In the genomic region with DNA sequence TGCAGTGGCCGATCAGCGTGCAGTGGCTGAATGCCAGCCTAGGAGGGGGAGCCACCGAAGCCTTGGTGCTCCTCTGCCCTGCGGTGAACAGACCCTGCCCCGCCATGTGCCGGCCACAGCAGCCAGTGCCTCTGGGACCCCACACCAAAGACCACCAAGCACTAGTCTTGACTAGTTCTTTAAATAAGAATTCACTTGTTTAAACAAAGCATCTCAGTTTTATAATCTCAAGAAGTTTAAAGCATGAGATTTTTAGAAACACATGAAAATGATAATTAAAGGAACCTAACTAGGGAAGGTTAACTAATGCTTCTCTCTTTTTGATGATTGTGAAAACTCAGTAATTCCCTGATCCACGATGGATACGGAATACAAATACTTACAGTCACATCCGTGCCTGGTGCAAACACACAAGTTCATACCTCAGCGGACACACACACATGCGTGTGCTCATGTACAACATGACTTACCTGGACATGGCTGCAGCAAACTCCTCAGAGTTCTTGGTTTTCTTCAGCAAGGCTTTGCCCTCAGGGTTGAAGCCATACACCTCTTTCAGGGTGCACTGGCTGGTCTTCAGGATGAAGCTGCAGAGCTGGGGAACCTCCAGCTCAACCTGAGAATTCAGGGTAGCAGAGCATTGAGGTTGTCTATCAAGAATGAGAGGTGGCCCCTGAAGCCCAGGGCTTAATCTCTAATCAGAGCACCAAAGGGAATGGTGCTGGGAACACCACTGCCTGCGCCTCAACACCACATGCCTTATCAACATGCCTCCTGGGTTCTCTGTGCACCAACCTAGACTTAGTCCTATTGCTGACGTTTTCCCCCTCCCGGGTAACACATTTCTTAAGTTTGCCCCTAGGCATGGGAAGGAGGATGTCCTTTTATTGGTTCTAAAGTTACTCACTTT, we compare ENCODE assay signal across 1 cellular context.
TF ChIP-seq lines count a peak whose summit lies in the region.

No MANE protein-coding gene starts in this region.

TF ChIP-seq in HepG2, 621 proteins besides CTCF, POLR2A, EP300 and RAD21 (continued from another document and continues in another):
- TF ChIP-seq, protein P1, sequence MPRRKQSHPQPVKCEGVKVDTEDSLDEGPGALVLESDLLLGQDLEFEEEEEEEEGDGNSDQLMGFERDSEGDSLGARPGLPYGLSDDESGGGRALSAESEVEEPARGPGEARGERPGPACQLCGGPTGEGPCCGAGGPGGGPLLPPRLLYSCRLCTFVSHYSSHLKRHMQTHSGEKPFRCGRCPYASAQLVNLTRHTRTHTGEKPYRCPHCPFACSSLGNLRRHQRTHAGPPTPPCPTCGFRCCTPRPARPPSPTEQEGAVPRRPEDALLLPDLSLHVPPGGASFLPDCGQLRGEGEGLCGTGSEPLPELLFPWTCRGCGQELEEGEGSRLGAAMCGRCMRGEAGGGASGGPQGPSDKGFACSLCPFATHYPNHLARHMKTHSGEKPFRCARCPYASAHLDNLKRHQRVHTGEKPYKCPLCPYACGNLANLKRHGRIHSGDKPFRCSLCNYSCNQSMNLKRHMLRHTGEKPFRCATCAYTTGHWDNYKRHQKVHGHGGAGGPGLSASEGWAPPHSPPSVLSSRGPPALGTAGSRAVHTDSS (CRISPR knock-in tag; conservative IDR thresholded peaks at IDR 0.05): 0 out of 2 replicates have a peak, but pooled peaks have one; percentile 22
- TF ChIP-seq ZNF572 (CRISPR knock-in tag; IDR thresholded peaks at IDR 0.05): no peak
- TF ChIP-seq MED13 (CRISPR knock-in tag; IDR thresholded peaks at IDR 0.05): peak; percentile 53; the same call in 1 of the 2 replicates
- TF ChIP-seq, protein P2, sequence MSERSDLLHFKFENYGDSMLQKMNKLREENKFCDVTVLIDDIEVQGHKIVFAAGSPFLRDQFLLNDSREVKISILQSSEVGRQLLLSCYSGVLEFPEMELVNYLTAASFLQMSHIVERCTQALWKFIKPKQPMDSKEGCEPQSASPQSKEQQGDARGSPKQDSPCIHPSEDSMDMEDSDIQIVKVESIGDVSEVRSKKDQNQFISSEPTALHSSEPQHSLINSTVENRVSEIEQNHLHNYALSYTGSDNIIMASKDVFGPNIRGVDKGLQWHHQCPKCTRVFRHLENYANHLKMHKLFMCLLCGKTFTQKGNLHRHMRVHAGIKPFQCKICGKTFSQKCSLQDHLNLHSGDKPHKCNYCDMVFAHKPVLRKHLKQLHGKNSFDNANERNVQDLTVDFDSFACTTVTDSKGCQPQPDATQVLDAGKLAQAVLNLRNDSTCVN (CRISPR knock-in tag; IDR thresholded peaks at IDR 0.05; ENCODE audit: borderline replicate concordance): 0 out of 2 replicates have a peak, but pooled peaks have one; percentile 22
- TF ChIP-seq, protein P3, sequence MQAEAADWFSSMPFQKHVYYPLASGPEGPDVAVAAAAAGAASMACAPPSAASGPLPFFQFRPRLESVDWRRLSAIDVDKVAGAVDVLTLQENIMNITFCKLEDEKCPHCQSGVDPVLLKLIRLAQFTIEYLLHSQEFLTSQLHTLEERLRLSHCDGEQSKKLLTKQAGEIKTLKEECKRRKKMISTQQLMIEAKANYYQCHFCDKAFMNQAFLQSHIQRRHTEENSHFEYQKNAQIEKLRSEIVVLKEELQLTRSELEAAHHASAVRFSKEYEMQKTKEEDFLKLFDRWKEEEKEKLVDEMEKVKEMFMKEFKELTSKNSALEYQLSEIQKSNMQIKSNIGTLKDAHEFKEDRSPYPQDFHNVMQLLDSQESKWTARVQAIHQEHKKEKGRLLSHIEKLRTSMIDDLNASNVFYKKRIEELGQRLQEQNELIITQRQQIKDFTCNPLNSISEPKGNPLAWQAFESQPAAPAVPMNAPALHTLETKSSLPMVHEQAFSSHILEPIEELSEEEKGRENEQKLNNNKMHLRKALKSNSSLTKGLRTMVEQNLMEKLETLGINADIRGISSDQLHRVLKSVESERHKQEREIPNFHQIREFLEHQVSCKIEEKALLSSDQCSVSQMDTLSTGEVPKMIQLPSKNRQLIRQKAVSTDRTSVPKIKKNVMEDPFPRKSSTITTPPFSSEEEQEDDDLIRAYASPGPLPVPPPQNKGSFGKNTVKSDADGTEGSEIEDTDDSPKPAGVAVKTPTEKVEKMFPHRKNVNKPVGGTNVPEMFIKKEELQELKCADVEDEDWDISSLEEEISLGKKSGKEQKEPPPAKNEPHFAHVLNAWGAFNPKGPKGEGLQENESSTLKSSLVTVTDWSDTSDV (CRISPR knock-in tag; IDR thresholded peaks at IDR 0.05): no peak
- peak; percentile 7 for TF ChIP-seq ZNF562 (CRISPR knock-in tag; IDR thresholded peaks at IDR 0.05; ENCODE audit: borderline replicate concordance)
- no peak for TF ChIP-seq HNRNPK (IDR thresholded peaks at IDR 0.05; ENCODE audit: low read depth, low read length, poor library complexity, severe bottlenecking)
- TF ChIP-seq HDAC1 (CRISPR knock-in tag; IDR thresholded peaks at IDR 0.05): no peak
- TF ChIP-seq, protein P4, sequence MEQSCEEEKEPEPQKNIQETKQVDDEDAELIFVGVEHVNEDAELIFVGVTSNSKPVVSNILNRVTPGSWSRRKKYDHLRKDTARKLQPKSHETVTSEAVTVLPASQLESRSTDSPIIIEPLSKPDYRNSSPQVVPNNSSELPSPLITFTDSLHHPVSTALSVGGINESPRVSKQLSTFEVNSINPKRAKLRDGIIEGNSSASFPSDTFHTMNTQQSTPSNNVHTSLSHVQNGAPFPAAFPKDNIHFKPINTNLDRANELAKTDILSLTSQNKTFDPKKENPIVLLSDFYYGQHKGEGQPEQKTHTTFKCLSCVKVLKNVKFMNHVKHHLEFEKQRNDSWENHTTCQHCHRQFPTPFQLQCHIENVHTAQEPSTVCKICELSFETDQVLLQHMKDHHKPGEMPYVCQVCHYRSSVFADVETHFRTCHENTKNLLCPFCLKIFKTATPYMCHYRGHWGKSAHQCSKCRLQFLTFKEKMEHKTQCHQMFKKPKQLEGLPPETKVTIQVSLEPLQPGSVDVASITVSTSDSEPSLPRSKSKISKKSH (CRISPR knock-in tag; IDR thresholded peaks at IDR 0.05; ENCODE audit: borderline replicate concordance): no peak
- no peak for TF ChIP-seq RORA (CRISPR knock-in tag; IDR thresholded peaks at IDR 0.05)
- no peak for TF ChIP-seq ZNF879 (CRISPR knock-in tag; IDR thresholded peaks at IDR 0.05)
- no peak for TF ChIP-seq ZNF101 (CRISPR knock-in tag; IDR thresholded peaks at IDR 0.05; ENCODE audit: borderline replicate concordance, low read depth)
- no peak for TF ChIP-seq ZNF816 (CRISPR knock-in tag; IDR thresholded peaks at IDR 0.05; ENCODE audit: borderline replicate concordance)
- TF ChIP-seq, protein P5, sequence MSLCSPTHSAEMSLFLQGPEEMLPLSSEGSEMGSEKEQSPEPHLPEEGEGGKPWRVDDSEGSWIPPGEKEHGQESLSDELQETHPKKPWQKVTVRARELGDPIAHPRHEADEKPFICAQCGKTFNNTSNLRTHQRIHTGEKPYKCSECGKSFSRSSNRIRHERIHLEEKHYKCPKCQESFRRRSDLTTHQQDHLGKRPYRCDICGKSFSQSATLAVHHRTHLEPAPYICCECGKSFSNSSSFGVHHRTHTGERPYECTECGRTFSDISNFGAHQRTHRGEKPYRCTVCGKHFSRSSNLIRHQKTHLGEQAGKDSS (CRISPR knock-in tag; IDR thresholded peaks at IDR 0.05; ENCODE audit: borderline replicate concordance, low read depth): no peak
- peak; percentile 33; the same call in 1 of the 2 replicates for TF ChIP-seq RFXAP (CRISPR knock-in tag; IDR thresholded peaks at IDR 0.05; ENCODE audit: borderline replicate concordance)
- TF ChIP-seq MEF2D (CRISPR knock-in tag; IDR thresholded peaks at IDR 0.05): no peak
- TF ChIP-seq MAFK (conservative IDR thresholded peaks at IDR 0.05 in 1 of 2, IDR thresholded peaks at IDR 0.05 in 1 of 2; ENCODE audit: low read length in 2 of 2): no peak
- TF ChIP-seq, protein P6, sequence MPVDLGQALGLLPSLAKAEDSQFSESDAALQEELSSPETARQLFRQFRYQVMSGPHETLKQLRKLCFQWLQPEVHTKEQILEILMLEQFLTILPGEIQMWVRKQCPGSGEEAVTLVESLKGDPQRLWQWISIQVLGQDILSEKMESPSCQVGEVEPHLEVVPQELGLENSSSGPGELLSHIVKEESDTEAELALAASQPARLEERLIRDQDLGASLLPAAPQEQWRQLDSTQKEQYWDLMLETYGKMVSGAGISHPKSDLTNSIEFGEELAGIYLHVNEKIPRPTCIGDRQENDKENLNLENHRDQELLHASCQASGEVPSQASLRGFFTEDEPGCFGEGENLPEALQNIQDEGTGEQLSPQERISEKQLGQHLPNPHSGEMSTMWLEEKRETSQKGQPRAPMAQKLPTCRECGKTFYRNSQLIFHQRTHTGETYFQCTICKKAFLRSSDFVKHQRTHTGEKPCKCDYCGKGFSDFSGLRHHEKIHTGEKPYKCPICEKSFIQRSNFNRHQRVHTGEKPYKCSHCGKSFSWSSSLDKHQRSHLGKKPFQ (CRISPR knock-in tag; IDR thresholded peaks at IDR 0.05; ENCODE audit: insufficient replicate concordance): no peak
- TF ChIP-seq, protein P7, sequence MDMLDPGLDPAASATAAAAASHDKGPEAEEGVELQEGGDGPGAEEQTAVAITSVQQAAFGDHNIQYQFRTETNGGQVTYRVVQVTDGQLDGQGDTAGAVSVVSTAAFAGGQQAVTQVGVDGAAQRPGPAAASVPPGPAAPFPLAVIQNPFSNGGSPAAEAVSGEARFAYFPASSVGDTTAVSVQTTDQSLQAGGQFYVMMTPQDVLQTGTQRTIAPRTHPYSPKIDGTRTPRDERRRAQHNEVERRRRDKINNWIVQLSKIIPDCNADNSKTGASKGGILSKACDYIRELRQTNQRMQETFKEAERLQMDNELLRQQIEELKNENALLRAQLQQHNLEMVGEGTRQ (IDR thresholded peaks at IDR 0.05; ENCODE audit: low read depth, low read length): no peak
- TF ChIP-seq, protein P7 (CRISPR knock-in tag; IDR thresholded peaks at IDR 0.05; ENCODE audit: borderline replicate concordance): no peak
- TF ChIP-seq, protein P8, sequence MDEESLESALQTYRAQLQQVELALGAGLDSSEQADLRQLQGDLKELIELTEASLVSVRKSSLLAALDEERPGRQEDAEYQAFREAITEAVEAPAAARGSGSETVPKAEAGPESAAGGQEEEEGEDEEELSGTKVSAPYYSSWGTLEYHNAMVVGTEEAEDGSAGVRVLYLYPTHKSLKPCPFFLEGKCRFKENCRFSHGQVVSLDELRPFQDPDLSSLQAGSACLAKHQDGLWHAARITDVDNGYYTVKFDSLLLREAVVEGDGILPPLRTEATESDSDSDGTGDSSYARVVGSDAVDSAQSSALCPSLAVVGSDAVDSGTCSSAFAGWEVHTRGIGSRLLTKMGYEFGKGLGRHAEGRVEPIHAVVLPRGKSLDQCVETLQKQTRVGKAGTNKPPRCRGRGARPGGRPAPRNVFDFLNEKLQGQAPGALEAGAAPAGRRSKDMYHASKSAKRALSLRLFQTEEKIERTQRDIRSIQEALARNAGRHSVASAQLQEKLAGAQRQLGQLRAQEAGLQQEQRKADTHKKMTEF (CRISPR knock-in tag; IDR thresholded peaks at IDR 0.05): peak; percentile 16; the same call in 1 of the 2 replicates
- no peak for TF ChIP-seq TBL1XR1 (IDR thresholded peaks at IDR 0.05; ENCODE audit: borderline replicate concordance, low read length, partially characterized antibody)
- TF ChIP-seq PRMT3 (CRISPR knock-in tag; IDR thresholded peaks at IDR 0.05; ENCODE audit: borderline replicate concordance, low read depth): no peak
- no peak for TF ChIP-seq SRSF9 (IDR thresholded peaks at IDR 0.05; ENCODE audit: borderline replicate concordance, insufficient read depth, low read depth, low read length, poor library complexity, severe bottlenecking)
- TF ChIP-seq, protein P9, sequence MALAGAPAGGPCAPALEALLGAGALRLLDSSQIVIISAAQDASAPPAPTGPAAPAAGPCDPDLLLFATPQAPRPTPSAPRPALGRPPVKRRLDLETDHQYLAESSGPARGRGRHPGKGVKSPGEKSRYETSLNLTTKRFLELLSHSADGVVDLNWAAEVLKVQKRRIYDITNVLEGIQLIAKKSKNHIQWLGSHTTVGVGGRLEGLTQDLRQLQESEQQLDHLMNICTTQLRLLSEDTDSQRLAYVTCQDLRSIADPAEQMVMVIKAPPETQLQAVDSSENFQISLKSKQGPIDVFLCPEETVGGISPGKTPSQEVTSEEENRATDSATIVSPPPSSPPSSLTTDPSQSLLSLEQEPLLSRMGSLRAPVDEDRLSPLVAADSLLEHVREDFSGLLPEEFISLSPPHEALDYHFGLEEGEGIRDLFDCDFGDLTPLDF (CRISPR knock-in tag; IDR thresholded peaks at IDR 0.05): no peak
- TF ChIP-seq ZNF24 (IDR thresholded peaks at IDR 0.05): no peak
- TF ChIP-seq, protein P10, sequence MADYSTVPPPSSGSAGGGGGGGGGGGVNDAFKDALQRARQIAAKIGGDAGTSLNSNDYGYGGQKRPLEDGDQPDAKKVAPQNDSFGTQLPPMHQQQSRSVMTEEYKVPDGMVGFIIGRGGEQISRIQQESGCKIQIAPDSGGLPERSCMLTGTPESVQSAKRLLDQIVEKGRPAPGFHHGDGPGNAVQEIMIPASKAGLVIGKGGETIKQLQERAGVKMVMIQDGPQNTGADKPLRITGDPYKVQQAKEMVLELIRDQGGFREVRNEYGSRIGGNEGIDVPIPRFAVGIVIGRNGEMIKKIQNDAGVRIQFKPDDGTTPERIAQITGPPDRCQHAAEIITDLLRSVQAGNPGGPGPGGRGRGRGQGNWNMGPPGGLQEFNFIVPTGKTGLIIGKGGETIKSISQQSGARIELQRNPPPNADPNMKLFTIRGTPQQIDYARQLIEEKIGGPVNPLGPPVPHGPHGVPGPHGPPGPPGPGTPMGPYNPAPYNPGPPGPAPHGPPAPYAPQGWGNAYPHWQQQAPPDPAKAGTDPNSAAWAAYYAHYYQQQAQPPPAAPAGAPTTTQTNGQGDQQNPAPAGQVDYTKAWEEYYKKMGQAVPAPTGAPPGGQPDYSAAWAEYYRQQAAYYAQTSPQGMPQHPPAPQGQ (CRISPR knock-in tag; IDR thresholded peaks at IDR 0.05; ENCODE audit: borderline replicate concordance): 0 out of 2 replicates have a peak, but pooled peaks have one; percentile 20
